ENCODE assay signal across 7 cellular contexts in the genomic region with DNA sequence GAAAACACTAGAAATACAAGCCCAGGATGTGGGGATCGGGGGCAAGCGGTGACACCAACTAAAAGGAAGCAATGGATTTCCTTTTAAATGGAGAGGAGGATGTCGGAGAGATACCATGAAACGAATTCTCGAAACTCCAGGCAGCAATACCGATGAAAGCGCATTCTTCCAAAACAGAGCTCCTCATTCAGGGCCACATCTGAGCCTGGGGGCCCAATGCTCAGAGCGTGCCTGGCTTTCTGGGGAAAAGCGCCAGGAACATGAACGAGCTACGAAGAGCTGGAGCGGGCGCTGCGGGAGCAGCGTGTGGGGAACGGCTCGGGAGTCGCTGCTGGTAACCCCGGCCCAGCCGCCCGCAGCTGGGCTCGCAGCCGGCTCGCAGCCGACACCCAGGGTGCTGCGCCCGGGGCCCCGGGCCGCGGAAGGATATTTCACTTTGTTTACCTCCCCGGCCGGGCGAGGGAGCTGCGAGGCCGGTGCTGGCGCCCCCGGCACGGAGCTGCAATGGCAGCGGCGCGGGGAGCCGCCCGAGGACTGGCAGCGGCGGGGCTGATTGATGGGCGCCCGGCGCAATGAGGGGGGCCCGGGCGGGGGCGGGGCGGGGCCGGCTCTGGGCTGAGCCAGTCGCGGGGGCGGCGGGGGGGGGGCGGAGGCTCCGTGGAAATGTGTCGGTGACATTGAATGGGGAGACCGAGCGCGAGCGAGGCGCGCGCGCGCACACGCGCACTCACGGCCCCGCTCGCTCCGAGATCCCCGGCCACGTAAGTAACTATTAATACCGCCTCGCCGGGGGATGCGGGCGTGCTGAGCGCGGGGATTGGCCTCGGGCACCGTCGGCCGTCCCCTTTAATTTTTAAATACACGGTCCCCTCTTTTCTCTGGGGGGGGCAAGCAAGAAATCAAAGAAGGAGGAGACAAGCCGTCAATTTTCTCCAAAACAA. TPM values are rescaled to one million over a fixed set of nuclear protein-coding genes. Genes with fewer than 3 reads are reported as not detected.
A peak's percentile ranks its signal among the peaks of the same experiment; 100 is the strongest.
DNase-seq lines count a peak whose midpoint lies in the region; ATAC-seq, FAIRE-seq and TF ChIP-seq lines count a peak whose summit lies in the region.

A gene (plus strand): TSS at position 687 of the 941 bp plus-strand sequence. CDS start 1,372 bp downstream, outside the sequence.

- TF ChIP-seq POLR2A in breast epithelium (IDR thresholded peaks at IDR 0.05): no peak

- intact Hi-C loops in breast epithelium (cut with DNase I; ENCODE audit: low total_unique reads): no loop called here

- peaks cover 0 to 17% of the 10 kb centered on the region in 2 donors for H3K4me1 ChIP-seq in breast epithelium
- H3K4me1 ChIP-seq in small intestine (ENCODE audit: control insufficient read depth in 2 of 2, insufficient read depth in 1 of 2, low read depth in 1 of 2, low read length in 1 of 2): peaks cover 0 to 6% of the 10 kb centered on the region in 2 donors

- H3K27ac ChIP-seq in breast epithelium: peak within 1 kb of the TSS; percentile 91 to 92
- H3K27ac ChIP-seq in small intestine (ENCODE audit: low read depth in 1 of 2, low read length in 1 of 2): peak within 1 kb of the TSS; percentile 74 to 95

- H3K36me3 ChIP-seq in breast epithelium (no peaks in the 10 kb centered on the region), small intestine (ENCODE audit: control insufficient read depth in 2 of 2, insufficient read depth in 2 of 2, low read length in 2 of 2) (no peaks in the 10 kb centered on the region)

- DNase-seq in NCI-H2196 (lab: John Stamatoyannopoulos, UW; ENCODE audit: unreplicated experiment) (peak; percentile 66), breast epithelium (ENCODE audit: low spot score in 2 of 2) (peak; percentile 68 to 77), iPS-NIHi11 (ENCODE audit: low spot score) (peak; percentile 90), small intestine (peak; percentile 85)

- no peak for FAIRE-seq in small intestine (lab: Jason Lieb, UNC)

- WGBS in small intestine, 3 donors: 0 to 1% (median 0%) methylated on average over 65 to 90 of the region's 90 CpGs

- H3K4me3 ChIP-seq in WI38 (ENCODE audit: low read depth, low read length) (peak within 1 kb of the TSS; percentile 71), breast epithelium (peak within 1 kb of the TSS; percentile 70 to 84 (median 83)), small intestine (ENCODE audit: low read depth in 1 of 2, low read length in 2 of 2) (peak within 1 kb of the TSS; percentile 57 to 59)

- no peaks in the 10 kb centered on the region for H3K9me3 ChIP-seq in breast epithelium
- H3K9me3 ChIP-seq in small intestine (ENCODE audit: control insufficient read depth, low read depth): no peaks in the 10 kb centered on the region

- H3K27me3 ChIP-seq in breast epithelium: no peaks in the 10 kb centered on the region
- no peaks in the 10 kb centered on the region for H3K27me3 ChIP-seq in small intestine (ENCODE audit: control insufficient read depth in 2 of 2, insufficient read depth in 2 of 2, low read length in 2 of 2)

- ATAC-seq in GM18511 (IDR thresholded peaks at IDR 0.05; ENCODE audit: unreplicated experiment) (peak; percentile 74), HG03066 (IDR thresholded peaks at IDR 0.05; ENCODE audit: low read depth, unreplicated experiment) (peak; percentile 48)

- TF ChIP-seq CTCF in WI38 (IDR thresholded peaks at IDR 0.05; ENCODE audit: low read depth, low read length): no peak
- no peak for TF ChIP-seq CTCF in breast epithelium (IDR thresholded peaks at IDR 0.05)

RNA-seq across cellular contexts. Expression of the gene that starts here (rescaled TPM):
- 10 to 100 TPM; 17.6 to 62.9 (median 49.6) TPM for total RNA-seq in breast epithelium
- 10 to 100 TPM in 2 of 3 donors, 1 to 10 TPM in 1; 7.3 to 20.1 (median 17.2) TPM for polyA plus RNA-seq in small intestine

Comparison
In these comparisons a context has a peak if more than half of its experiments do, and no peak if none do; other contexts are left out.
1. Peak in every context shown above with its lines: DNase-seq, ATAC-seq, H3K4me3 ChIP-seq and H3K27ac ChIP-seq.